ENCODE assay signal across 1 cellular context in genomic region chr14:92500491-92500941, GRCh38.
TF ChIP-seq lines count a peak whose summit lies in the region.

No MANE protein-coding gene starts in this region.

TF ChIP-seq in IMR-90, 13 proteins besides CTCF, POLR2A, EP300 and RAD21 (continued from another document):
- no peak for TF ChIP-seq ELK1 (IDR thresholded peaks at IDR 0.05; ENCODE audit: borderline replicate concordance, low read depth, low read length)
- no peak for TF ChIP-seq MAFK (IDR thresholded peaks at IDR 0.05; ENCODE audit: low read depth, low read length)
- no peak for TF ChIP-seq FOS (IDR thresholded peaks at IDR 0.05; ENCODE audit: low read depth, low read length)
- no peak for TF ChIP-seq CHD1 (IDR thresholded peaks at IDR 0.05; ENCODE audit: low read depth, low read length)
- no peak for TF ChIP-seq SMC3 (IDR thresholded peaks at IDR 0.05; ENCODE audit: low read depth, low read length)
- no peak for TF ChIP-seq RFX5 (IDR thresholded peaks at IDR 0.05; ENCODE audit: low read depth, low read length)
- TF ChIP-seq MXI1 (IDR thresholded peaks at IDR 0.05; ENCODE audit: borderline replicate concordance, low read depth, low read length): no peak
